1 cellular context compared by ENCODE assay signal in genomic region chr16:88487920-88488842, GRCh38.
TF ChIP-seq lines count a peak whose summit lies in the region.

No MANE protein-coding gene starts in this region.

TF ChIP-seq in HepG2, 621 proteins besides CTCF, POLR2A, EP300 and RAD21 (continued from another document and continues in another):
- TF ChIP-seq ETV6 (CRISPR knock-in tag; conservative IDR thresholded peaks at IDR 0.05): peak; percentile 99
- TF ChIP-seq PAWR (CRISPR knock-in tag; IDR thresholded peaks at IDR 0.05; ENCODE audit: borderline replicate concordance): peak; percentile 100
- TF ChIP-seq, protein P1, sequence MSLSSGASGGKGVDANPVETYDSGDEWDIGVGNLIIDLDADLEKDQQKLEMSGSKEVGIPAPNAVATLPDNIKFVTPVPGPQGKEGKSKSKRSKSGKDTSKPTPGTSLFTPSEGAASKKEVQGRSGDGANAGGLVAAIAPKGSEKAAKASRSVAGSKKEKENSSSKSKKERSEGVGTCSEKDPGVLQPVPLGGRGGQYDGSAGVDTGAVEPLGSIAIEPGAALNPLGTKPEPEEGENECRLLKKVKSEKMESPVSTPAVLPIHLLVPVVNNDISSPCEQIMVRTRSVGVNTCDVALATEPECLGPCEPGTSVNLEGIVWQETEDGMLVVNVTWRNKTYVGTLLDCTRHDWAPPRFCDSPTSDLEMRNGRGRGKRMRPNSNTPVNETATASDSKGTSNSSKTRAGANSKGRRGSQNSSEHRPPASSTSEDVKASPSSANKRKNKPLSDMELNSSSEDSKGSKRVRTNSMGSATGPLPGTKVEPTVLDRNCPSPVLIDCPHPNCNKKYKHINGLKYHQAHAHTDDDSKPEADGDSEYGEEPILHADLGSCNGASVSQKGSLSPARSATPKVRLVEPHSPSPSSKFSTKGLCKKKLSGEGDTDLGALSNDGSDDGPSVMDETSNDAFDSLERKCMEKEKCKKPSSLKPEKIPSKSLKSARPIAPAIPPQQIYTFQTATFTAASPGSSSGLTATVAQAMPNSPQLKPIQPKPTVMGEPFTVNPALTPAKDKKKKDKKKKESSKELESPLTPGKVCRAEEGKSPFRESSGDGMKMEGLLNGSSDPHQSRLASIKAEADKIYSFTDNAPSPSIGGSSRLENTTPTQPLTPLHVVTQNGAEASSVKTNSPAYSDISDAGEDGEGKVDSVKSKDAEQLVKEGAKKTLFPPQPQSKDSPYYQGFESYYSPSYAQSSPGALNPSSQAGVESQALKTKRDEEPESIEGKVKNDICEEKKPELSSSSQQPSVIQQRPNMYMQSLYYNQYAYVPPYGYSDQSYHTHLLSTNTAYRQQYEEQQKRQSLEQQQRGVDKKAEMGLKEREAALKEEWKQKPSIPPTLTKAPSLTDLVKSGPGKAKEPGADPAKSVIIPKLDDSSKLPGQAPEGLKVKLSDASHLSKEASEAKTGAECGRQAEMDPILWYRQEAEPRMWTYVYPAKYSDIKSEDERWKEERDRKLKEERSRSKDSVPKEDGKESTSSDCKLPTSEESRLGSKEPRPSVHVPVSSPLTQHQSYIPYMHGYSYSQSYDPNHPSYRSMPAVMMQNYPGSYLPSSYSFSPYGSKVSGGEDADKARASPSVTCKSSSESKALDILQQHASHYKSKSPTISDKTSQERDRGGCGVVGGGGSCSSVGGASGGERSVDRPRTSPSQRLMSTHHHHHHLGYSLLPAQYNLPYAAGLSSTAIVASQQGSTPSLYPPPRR (CRISPR knock-in tag; IDR thresholded peaks at IDR 0.05; ENCODE audit: borderline replicate concordance): peak; percentile 98
- peak; percentile 99 for TF ChIP-seq ZSCAN25 (CRISPR knock-in tag; IDR thresholded peaks at IDR 0.05)
- peak; percentile 100 for TF ChIP-seq ZNF124 (CRISPR knock-in tag; IDR thresholded peaks at IDR 0.05)
- peak; percentile 100 for TF ChIP-seq ZNF318 (CRISPR knock-in tag; IDR thresholded peaks at IDR 0.05)
- TF ChIP-seq DZIP1 (CRISPR knock-in tag; IDR thresholded peaks at IDR 0.05): peak; percentile 100
- TF ChIP-seq ZFP36L2 (CRISPR knock-in tag; IDR thresholded peaks at IDR 0.05): peak; percentile 99
- TF ChIP-seq ZNF646 (CRISPR knock-in tag; IDR thresholded peaks at IDR 0.05): peak; percentile 92
- peak; percentile 100 for TF ChIP-seq ARNT2 (CRISPR knock-in tag; IDR thresholded peaks at IDR 0.05; ENCODE audit: low read depth)
- TF ChIP-seq, protein P2, sequence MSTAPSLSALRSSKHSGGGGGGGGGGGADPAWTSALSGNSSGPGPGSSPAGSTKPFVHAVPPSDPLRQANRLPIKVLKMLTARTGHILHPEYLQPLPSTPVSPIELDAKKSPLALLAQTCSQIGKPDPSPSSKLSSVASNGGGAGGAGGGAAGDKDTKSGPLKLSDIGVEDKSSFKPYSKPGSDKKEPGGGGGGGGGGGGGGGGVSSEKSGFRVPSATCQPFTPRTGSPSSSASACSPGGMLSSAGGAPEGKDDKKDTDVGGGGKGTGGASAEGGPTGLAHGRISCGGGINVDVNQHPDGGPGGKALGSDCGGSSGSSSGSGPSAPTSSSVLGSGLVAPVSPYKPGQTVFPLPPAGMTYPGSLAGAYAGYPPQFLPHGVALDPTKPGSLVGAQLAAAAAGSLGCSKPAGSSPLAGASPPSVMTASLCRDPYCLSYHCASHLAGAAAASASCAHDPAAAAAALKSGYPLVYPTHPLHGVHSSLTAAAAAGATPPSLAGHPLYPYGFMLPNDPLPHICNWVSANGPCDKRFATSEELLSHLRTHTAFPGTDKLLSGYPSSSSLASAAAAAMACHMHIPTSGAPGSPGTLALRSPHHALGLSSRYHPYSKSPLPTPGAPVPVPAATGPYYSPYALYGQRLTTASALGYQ (CRISPR knock-in tag; IDR thresholded peaks at IDR 0.05): peak; percentile 100
- peak; percentile 100 for TF ChIP-seq FLYWCH1 (CRISPR knock-in tag; IDR thresholded peaks at IDR 0.05)
- TF ChIP-seq DPF2 (CRISPR knock-in tag; IDR thresholded peaks at IDR 0.05; ENCODE audit: borderline replicate concordance, low read depth): peak; percentile 97
- peak; percentile 100 for TF ChIP-seq NFAT5 (CRISPR knock-in tag; IDR thresholded peaks at IDR 0.05)
